8 cellular contexts compared by ENCODE assay signal in the genomic region with DNA sequence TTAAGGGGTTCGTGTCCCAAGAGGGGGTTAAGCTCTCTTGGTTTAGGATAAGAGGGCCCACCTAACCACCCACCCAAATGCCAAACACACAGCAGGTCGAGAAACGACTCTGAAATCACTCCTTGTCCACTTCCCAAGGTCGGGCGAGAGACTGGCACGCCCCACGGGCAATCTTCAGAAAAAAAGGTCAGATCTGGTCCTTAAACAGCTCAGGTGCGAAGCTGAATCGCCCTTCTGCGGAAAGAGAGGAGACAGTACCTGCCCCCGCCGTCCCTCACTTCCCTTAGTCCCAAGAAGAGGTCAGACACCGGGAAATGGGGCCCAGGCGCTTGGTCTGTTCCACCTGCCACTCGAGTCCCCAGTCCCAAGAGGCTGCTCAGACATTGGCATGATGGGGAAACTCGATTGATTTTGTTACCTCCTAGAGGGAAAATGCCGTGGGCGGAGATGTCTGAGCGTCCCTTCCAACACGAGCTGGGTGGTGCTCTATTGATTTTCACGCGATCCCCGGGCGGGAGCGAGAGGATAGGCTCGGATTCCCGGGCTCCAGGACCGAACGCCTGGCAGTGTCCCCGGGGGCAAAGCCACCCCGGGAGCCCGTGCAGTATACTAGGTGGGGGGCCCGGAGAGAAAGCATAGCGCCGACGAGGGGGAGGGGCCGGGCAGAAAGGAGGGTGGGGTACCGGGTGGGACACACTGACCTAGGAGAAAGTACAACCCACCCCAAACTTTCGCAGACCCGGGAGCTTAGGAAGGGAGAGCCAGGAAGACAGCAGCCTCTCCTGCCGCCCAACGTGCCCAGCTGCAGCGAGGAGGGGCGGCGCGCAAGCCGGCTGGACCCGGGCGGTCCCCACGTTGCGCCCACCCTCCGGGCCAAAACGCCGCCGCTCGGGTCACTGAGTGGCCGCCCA. TPM values are rescaled to one million over a fixed set of nuclear protein-coding genes. Genes with fewer than 3 reads are reported as not detected.
A peak's percentile ranks its signal among the peaks of the same experiment; 100 is the strongest.
DNase-seq lines count a peak whose midpoint lies in the region; ATAC-seq and TF ChIP-seq lines count a peak whose summit lies in the region.

No MANE protein-coding gene starts in this region.

- H3K9me3 ChIP-seq in right lobe of liver (no peaks in the 10 kb centered on the region), transverse colon (no peaks in the 10 kb centered on the region)

- TF ChIP-seq POLR2A in right lobe of liver (IDR thresholded peaks at IDR 0.05) = no peak
- no peak for TF ChIP-seq POLR2A in transverse colon (IDR thresholded peaks at IDR 0.05)

- H3K27me3 Mint-ChIP-seq in activated T-cell treated with anti-CD3 and anti-CD28 coated beads, Interleukin-2, amount 50 U/mL, for 24 hours = peaks cover 76% of the 10 kb centered on the region
- no peaks in the 10 kb centered on the region for H3K27me3 Mint-ChIP-seq in chondrocyte (ENCODE audit: low read depth)

- no peak for TF ChIP-seq EP300 in transverse colon (IDR thresholded peaks at IDR 0.05; ENCODE audit: low read depth)

- peaks cover 17% of the 10 kb centered on the region for H3K4me1 Mint-ChIP-seq in activated T-cell treated with anti-CD3 and anti-CD28 coated beads, Interleukin-2, amount 50 U/mL, for 24 hours (ENCODE audit: low read depth)
- peaks cover 27% of the 10 kb centered on the region for H3K4me1 Mint-ChIP-seq in chondrocyte (ENCODE audit: low read depth)

- H3K4me1 ChIP-seq in right lobe of liver (peaks cover 0 to 13% (median 5%) of the 10 kb centered on the region in 4 donors), transverse colon (peaks cover 6 to 35% (median 17%) of the 10 kb centered on the region in 4 donors)

- no peaks in the 10 kb centered on the region for H3K36me3 Mint-ChIP-seq in activated T-cell treated with anti-CD3 and anti-CD28 coated beads, Interleukin-2, amount 50 U/mL, for 24 hours (ENCODE audit: low read depth)
- H3K36me3 Mint-ChIP-seq in chondrocyte (ENCODE audit: low read depth) = no peaks in the 10 kb centered on the region

- WGBS in right lobe of liver (ENCODE audit: insufficient coverage, low coverage, low lambda C conversion rate, missing lambda C conversion rate) = 0% methylated on average over 25 of the region's 57 CpGs
- 0 to 3% methylated on average over 2 to 44 of the region's 57 CpGs for WGBS in transverse colon (ENCODE audit: low coverage in 1 of 2), 2 donors

- H3K4me3 Mint-ChIP-seq in activated T-cell treated with anti-CD3 and anti-CD28 coated beads, Interleukin-2, amount 50 U/mL, for 24 hours = peak overlapping the region; percentile 73
- H3K4me3 Mint-ChIP-seq in chondrocyte (ENCODE audit: unreplicated experiment) = peak overlapping the region; percentile 86

- TF ChIP-seq CTCF in chondrocyte (IDR thresholded peaks at IDR 0.05) (no peak), right lobe of liver (IDR thresholded peaks at IDR 0.05) (no peak), transverse colon (IDR thresholded peaks at IDR 0.05) (no peak)

- DNase-seq in activated T-cell treated with anti-CD3 and anti-CD28 coated beads, Interleukin-2, amount 50 U/mL, for 24 hours = peak; percentile 36
- DNase-seq in activated T-cell treated with anti-CD3 and anti-CD28 coated beads for 4 hours (no peak), NCI-H69 (lab: John Stamatoyannopoulos, UW) (peak; percentile 67), chondrocyte (ENCODE audit: low spot score) (no peak), right lobe of liver (peak; percentile 53 to 69 (median 68)), transverse colon (peak; percentile 18), SKM-1 treated with dmso at 0.1 percent for 144 hours (lab: John Stamatoyannopoulos, UW; ENCODE audit: unreplicated experiment) (no peak)
- DNase-seq in stimulated activated CD4-positive, alpha-beta T cell treated with anti-CD3 and anti-CD28 coated beads, Interleukin-12 subunit alpha, Interleukin-12 subunit beta, amount 100 ng/mL, for 4 hours = no peak

- intact Hi-C loops in right lobe of liver (cut with DNase I) (loop anchor here in 1 of 2 donors (5.0 kb wide), 1 partner anchor 660 kb away; no protein-coding TSS in a partner anchor), transverse colon (cut with DNase I; ENCODE audit: low total_unique reads) (loop anchor here (10.0 kb wide), 2 partner anchors 747 to 957 kb away; no protein-coding TSS in a partner anchor)

- ATAC-seq in right lobe of liver = peak; percentile 7 to 49 (median 15)

- H3K27me3 ChIP-seq in right lobe of liver (no peaks in the 10 kb centered on the region), transverse colon (peaks cover 25% of the 10 kb centered on the region)

- H3K4me3 ChIP-seq in right lobe of liver (peak overlapping the region; percentile 59 to 75 (median 62)), transverse colon (peak overlapping the region; percentile 32 to 75 (median 64))

- no peak overlapping the region for H3K27ac Mint-ChIP-seq in activated T-cell treated with anti-CD3 and anti-CD28 coated beads, Interleukin-2, amount 50 U/mL, for 24 hours
- H3K27ac Mint-ChIP-seq in chondrocyte (ENCODE audit: unreplicated experiment) = peak overlapping the region; percentile 74

- in situ Hi-C loops in transverse colon (cut with MboI; ENCODE audit: low pct_ligation_motif_present in 1 of 4, low pct_unique_long_range_greater_than_20kb in 1 of 4, low sequenced_read_pairs in 3 of 4) = loop anchor here (10.0 to 25.0 kb wide), 3 partner anchors 657 to 955 kb away; no protein-coding TSS in a partner anchor

- H3K27ac ChIP-seq in right lobe of liver = peak overlapping the region; percentile 64 to 92 (median 83)
- peak overlapping the region; percentile 72 to 87 (median 78) for H3K27ac ChIP-seq in transverse colon

- H3K36me3 ChIP-seq in right lobe of liver (no peaks in the 10 kb centered on the region), transverse colon (no peaks in the 10 kb centered on the region)

- no peaks in the 10 kb centered on the region for H3K9me3 Mint-ChIP-seq in activated T-cell treated with anti-CD3 and anti-CD28 coated beads, Interleukin-2, amount 50 U/mL, for 24 hours
- no peaks in the 10 kb centered on the region for H3K9me3 Mint-ChIP-seq in chondrocyte (ENCODE audit: low read depth)

RNA-seq across cellular contexts. Expression of gene SAMD5, which starts 1.1 kb away (rescaled TPM):
- total RNA-seq in chondrocyte (9.2 to 23.9 TPM (median 9.4 TPM) in 3 replicates), right lobe of liver (10 to 100 TPM in 4 of 6 experiments, 1 to 10 TPM in 2; 9.5 to 17.6 (median 11.5) TPM), transverse colon (1 to 10 TPM; 1.5 to 7.8 (median 3.7) TPM)

Comparison
In these comparisons a context has a peak if more than half of its experiments do, and no peak if none do; other contexts are left out.
1. DNase-seq: peak in activated T-cell treated with anti-CD3 and anti-CD28 coated beads, Interleukin-2, amount 50 U/mL, for 24 hours (single experiment), NCI-H69 (single experiment), right lobe of liver (3 of 3) and transverse colon (single experiment); none in activated T-cell treated with anti-CD3 and anti-CD28 coated beads for 4 hours (single experiment), chondrocyte (single experiment), stimulated activated CD4-positive, alpha-beta T cell treated with anti-CD3 and anti-CD28 coated beads, Interleukin-12 subunit alpha, Interleukin-12 subunit beta, amount 100 ng/mL, for 4 hours (single experiment) and SKM-1 treated with dmso at 0.1 percent for 144 hours (single experiment).